Comparison of ENCODE assay signal across 8 cellular contexts in the genomic region with DNA sequence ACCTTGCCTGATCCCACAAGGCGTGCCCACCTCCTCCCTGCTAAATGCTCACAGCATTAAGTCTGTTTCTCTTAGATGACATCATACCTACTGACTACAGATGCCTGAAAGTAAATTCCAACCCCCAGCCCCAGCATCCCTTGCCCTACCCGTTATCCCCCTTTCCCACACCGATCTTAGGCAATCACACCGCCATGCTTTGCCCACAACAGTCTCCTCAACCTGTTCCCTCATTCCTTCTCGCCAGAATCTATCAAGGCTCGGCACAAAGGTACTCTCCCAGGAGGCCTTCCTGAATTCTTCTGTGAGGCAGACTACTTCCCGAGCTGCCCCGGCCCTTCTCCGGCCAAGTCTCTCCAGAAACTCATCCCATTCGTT. TPM values are rescaled to one million over a fixed set of nuclear protein-coding genes. Genes with fewer than 3 reads are reported as not detected.
DNase-seq lines count a peak whose midpoint lies in the region; ATAC-seq and TF ChIP-seq lines count a peak whose summit lies in the region.

No MANE protein-coding gene starts in this region.

- H3K27me3 ChIP-seq in A673 (replicated peaks; ENCODE audit: insufficient read depth, low read depth, low read length, poor library complexity) (peaks cover 10% of the 10 kb centered on the region), H9 (ENCODE audit: insufficient read depth, low read length) (no peaks in the 10 kb centered on the region), iPS-20b (ENCODE audit: insufficient read depth, low read length) (no peaks in the 10 kb centered on the region)

- H3K9me3 ChIP-seq in A673 (ENCODE audit: low read depth, low read length, poor library complexity, severe bottlenecking) (no peaks in the 10 kb centered on the region), H9 (ENCODE audit: control insufficient read depth, low read depth, low read length) (no peaks in the 10 kb centered on the region), iPS-20b (ENCODE audit: insufficient read depth, low read depth, low read length) (no peaks in the 10 kb centered on the region)

- H3K56ac ChIP-seq in H9 (ENCODE audit: insufficient read length, low read depth, low read length): no peak overlapping the region

- peaks cover 10% of the 10 kb centered on the region for H3K23me2 ChIP-seq in H9 (ENCODE audit: insufficient read length, low read depth, low read length, poor library complexity, severe bottlenecking)

- peak overlapping the region; percentile 92 for H3K4me3 Mint-ChIP-seq in H9
- peak overlapping the region; percentile 94 for H3K4me3 Mint-ChIP-seq in activated T-helper 2 cell treated with anti-CD3 and anti-CD28 coated beads, Interferon-gamma antibody, Interleukin-2, Interleukin-4, amounts not matched to agents 10 μg/mL and 5 μg/mL and 100 μg/mL, durations not matched to agents 14 hours and 24 hours and 36 hours (ENCODE audit: low read depth)
- H3K4me3 Mint-ChIP-seq in stimulated activated memory B cell treated with anti-CD40 and anti-IgM and Interleukin-4, amounts not matched to agents 10 μg/mL and 1 μg/mL and 100 μg/mL, for 72 hours: peak overlapping the region; percentile 84

- no TSS peak for BruUV-seq in A673 (replicated peaks; lab: Mats Ljungman, UMichigan)

- H3K23ac ChIP-seq in H9 (ENCODE audit: insufficient read length, low read depth, low read length): no peak overlapping the region

- peaks cover 7% of the 10 kb centered on the region for H3K79me1 ChIP-seq in H9 (ENCODE audit: insufficient read depth, low read depth, low read length, poor library complexity, severe bottlenecking)

- H2AK5ac ChIP-seq in H9 (ENCODE audit: insufficient read length, low read length): no peak overlapping the region

- H3T11ph ChIP-seq in H9 (ENCODE audit: low read length): no peak overlapping the region

- H2BK12ac ChIP-seq in H9 (ENCODE audit: insufficient read length, low read depth, low read length): no peak overlapping the region

- no peak overlapping the region for H4K8ac ChIP-seq in H9 (replicated peaks; ENCODE audit: insufficient read length, low read depth, low read length)

- H4K5ac ChIP-seq in H9 (ENCODE audit: insufficient read length, low read depth, low read length): peak overlapping the region; percentile 92

- no peak for ATAC-seq in stimulated activated memory B cell treated with anti-CD40 and anti-IgM and Interleukin-4, amounts not matched to agents 10 μg/mL and 1 μg/mL and 100 μg/mL, for 72 hours
- no peak for ATAC-seq in HG02678 (IDR thresholded peaks at IDR 0.05; ENCODE audit: unreplicated experiment)

- intact Hi-C loops in A673 (cut with micrococcal nuclease; ENCODE audit: unreplicated experiment): no loop called here
- intact Hi-C loops in activated T-helper 2 cell treated with anti-CD3 and anti-CD28 coated beads, Interferon-gamma antibody, Interleukin-2, Interleukin-4, amounts not matched to agents 10 μg/mL and 5 μg/mL and 100 μg/mL, durations not matched to agents 14 hours and 24 hours and 36 hours (cut with micrococcal nuclease): loop anchor here (5.0 kb wide), 1 partner anchor 379 kb away; a partner anchor contains a TSS

- DNase-seq in A673 (ENCODE audit: low spot score) (no peak), H9 (no peak), medulla oblongata (ENCODE audit: extremely low spot score) (no peak), mesenteric fat pad (ENCODE audit: low spot score) (no peak)
- DNase-seq in activated T-helper 2 cell treated with anti-CD3 and anti-CD28 coated beads, Interferon-gamma antibody, Interleukin-2, Interleukin-4, amounts not matched to agents 10 μg/mL and 5 μg/mL and 100 μg/mL, durations not matched to agents 14 hours and 24 hours and 36 hours (ENCODE audit: low spot score): no peak

- CTCF ChIA-PET in A673 (lab: Charles Lee): no interaction called here

- peaks cover 9% of the 10 kb centered on the region for H3K27me3 Mint-ChIP-seq in H9 (ENCODE audit: low read depth)
- H3K27me3 Mint-ChIP-seq in activated T-helper 2 cell treated with anti-CD3 and anti-CD28 coated beads, Interferon-gamma antibody, Interleukin-2, Interleukin-4, amounts not matched to agents 10 μg/mL and 5 μg/mL and 100 μg/mL, durations not matched to agents 14 hours and 24 hours and 36 hours (ENCODE audit: low read depth): peaks cover 13% of the 10 kb centered on the region
- H3K27me3 Mint-ChIP-seq in stimulated activated memory B cell treated with anti-CD40 and anti-IgM and Interleukin-4, amounts not matched to agents 10 μg/mL and 1 μg/mL and 100 μg/mL, for 72 hours: peaks cover 9% of the 10 kb centered on the region

- H3K36me3 ChIP-seq in A673 (ENCODE audit: insufficient read depth, low read length, poor library complexity, severe bottlenecking) (peaks cover 32% of the 10 kb centered on the region), iPS-20b (ENCODE audit: insufficient read depth, low read depth, low read length) (peaks cover 30% of the 10 kb centered on the region)

- peak overlapping the region; percentile 93 for H3K14ac ChIP-seq in H9 (ENCODE audit: insufficient read depth, low read length)

- H3K27ac ChIP-seq in A673 (ENCODE audit: low read depth, low read length, poor library complexity, severe bottlenecking) (peak overlapping the region; percentile 78), H9 (ENCODE audit: insufficient read length, low read depth, low read length) (no peak overlapping the region), iPS-20b (ENCODE audit: low read length) (no peak overlapping the region)

- H3K4ac ChIP-seq in H9 (ENCODE audit: low read depth, low read length): no peak overlapping the region

- no CpG with 5 or more reads among the region's 10 CpGs for WGBS in H9 (ENCODE audit: extremely low coverage, insufficient read length, low lambda C conversion rate)

- peaks cover 20 to 26% of the 10 kb centered on the region in 2 experiments for H3K4me1 Mint-ChIP-seq in H9
- H3K4me1 Mint-ChIP-seq in activated T-helper 2 cell treated with anti-CD3 and anti-CD28 coated beads, Interferon-gamma antibody, Interleukin-2, Interleukin-4, amounts not matched to agents 10 μg/mL and 5 μg/mL and 100 μg/mL, durations not matched to agents 14 hours and 24 hours and 36 hours (ENCODE audit: low read depth): peaks cover 37% of the 10 kb centered on the region
- H3K4me1 Mint-ChIP-seq in stimulated activated memory B cell treated with anti-CD40 and anti-IgM and Interleukin-4, amounts not matched to agents 10 μg/mL and 1 μg/mL and 100 μg/mL, for 72 hours: peaks cover 41% of the 10 kb centered on the region

- peak overlapping the region; percentile 99 for H3K4me2 ChIP-seq in H9 (ENCODE audit: insufficient read depth, insufficient read length, low read length)

- peak overlapping the region; percentile 24 for H2AFZ ChIP-seq in H9 (ENCODE audit: low read length)

- no peak overlapping the region for H4K91ac ChIP-seq in H9 (ENCODE audit: insufficient read length, low read depth, low read length)

- POLR2A ChIA-PET in A673 (lab: Charles Lee; ENCODE audit: low non-redundant PET): interaction anchor here (0.7 kb wide), 1 partner anchor 159 kb away, joined by 3 read pairs; no protein-coding TSS in a partner anchor

- no peak overlapping the region for H2BK5ac ChIP-seq in H9 (ENCODE audit: insufficient read length, low read length)

- no peaks in the 10 kb centered on the region for H4K20me1 ChIP-seq in H9 (ENCODE audit: control insufficient read depth, insufficient read depth, insufficient read length)

- H3K9ac ChIP-seq in H9 (ENCODE audit: extremely low read depth, insufficient read length, low read length) (peak overlapping the region; percentile 71), iPS-20b (ENCODE audit: low read depth, low read length) (peak overlapping the region; percentile 81)

- no peak overlapping the region for H2BK20ac ChIP-seq in H9 (ENCODE audit: low read depth, low read length, poor library complexity, severe bottlenecking)

- peaks cover 20% of the 10 kb centered on the region for H3K4me1 ChIP-seq in A673 (ENCODE audit: insufficient read depth, low read length, poor library complexity, severe bottlenecking)
- no peaks in the 10 kb centered on the region for H3K4me1 ChIP-seq in H9 (ENCODE audit: insufficient read depth, low read length)
- no peaks in the 10 kb centered on the region for H3K4me1 ChIP-seq in iPS-20b (ENCODE audit: insufficient read depth, low read length)

- H3K27ac Mint-ChIP-seq in H9: peak overlapping the region; percentile 10 to 95 (median 88); a peak in 6 of 7 replicates
- H3K27ac Mint-ChIP-seq in activated T-helper 2 cell treated with anti-CD3 and anti-CD28 coated beads, Interferon-gamma antibody, Interleukin-2, Interleukin-4, amounts not matched to agents 10 μg/mL and 5 μg/mL and 100 μg/mL, durations not matched to agents 14 hours and 24 hours and 36 hours: peak overlapping the region; percentile 87
- peak overlapping the region; percentile 84 for H3K27ac Mint-ChIP-seq in stimulated activated memory B cell treated with anti-CD40 and anti-IgM and Interleukin-4, amounts not matched to agents 10 μg/mL and 1 μg/mL and 100 μg/mL, for 72 hours

- H3K4me3 ChIP-seq in A673 (ENCODE audit: low read depth, low read length, poor library complexity, severe bottlenecking): peak overlapping the region; percentile 74
- peak overlapping the region; percentile 95 for H3K4me3 ChIP-seq in iPS-20b (ENCODE audit: low read length)

- H3K36me3 Mint-ChIP-seq in H9 (ENCODE audit: insufficient read depth in 1 of 3, low read depth in 3 of 3): peaks cover 10 to 35% (median 32%) of the 10 kb centered on the region in 3 experiments; a peak in 6 of 7 replicates
- H3K36me3 Mint-ChIP-seq in activated T-helper 2 cell treated with anti-CD3 and anti-CD28 coated beads, Interferon-gamma antibody, Interleukin-2, Interleukin-4, amounts not matched to agents 10 μg/mL and 5 μg/mL and 100 μg/mL, durations not matched to agents 14 hours and 24 hours and 36 hours (ENCODE audit: low read depth): peaks cover 39% of the 10 kb centered on the region
- peaks cover 32% of the 10 kb centered on the region for H3K36me3 Mint-ChIP-seq in stimulated activated memory B cell treated with anti-CD40 and anti-IgM and Interleukin-4, amounts not matched to agents 10 μg/mL and 1 μg/mL and 100 μg/mL, for 72 hours

- H3K18ac ChIP-seq in H9 (ENCODE audit: insufficient read length, low read depth, low read length): no peak overlapping the region

- peaks cover 10% of the 10 kb centered on the region; the same call in 1 of the 2 replicates for H3K79me2 ChIP-seq in H9 (ENCODE audit: insufficient read depth, low read length)

- H2BK15ac ChIP-seq in H9 (ENCODE audit: low read depth, low read length): no peak overlapping the region

- no peak overlapping the region for H2BK120ac ChIP-seq in H9 (ENCODE audit: low read depth, low read length, poor library complexity, severe bottlenecking)

- H3K9me3 Mint-ChIP-seq in H9: no peaks in the 10 kb centered on the region; a peak in 1 of 5 replicates
- H3K9me3 Mint-ChIP-seq in activated T-helper 2 cell treated with anti-CD3 and anti-CD28 coated beads, Interferon-gamma antibody, Interleukin-2, Interleukin-4, amounts not matched to agents 10 μg/mL and 5 μg/mL and 100 μg/mL, durations not matched to agents 14 hours and 24 hours and 36 hours: no peaks in the 10 kb centered on the region
- H3K9me3 Mint-ChIP-seq in stimulated activated memory B cell treated with anti-CD40 and anti-IgM and Interleukin-4, amounts not matched to agents 10 μg/mL and 1 μg/mL and 100 μg/mL, for 72 hours: no peaks in the 10 kb centered on the region

- TF ChIP-seq CTCF in A673 (conservative IDR thresholded peaks at IDR 0.05; ENCODE audit: low read depth, low read length) (no peak), H9 (conservative IDR thresholded peaks at IDR 0.05) (no peak)

RNA-seq across cellular contexts. Expression of a gene that starts 0.8 kb away (rescaled TPM):
- 156 and 176 TPM in 2 replicates for total RNA-seq in A673 (2021)
- total RNA-seq in H9 (2021): 138 and 146 TPM in 2 replicates
- total RNA-seq in activated T-helper 2 cell treated with anti-CD3 and anti-CD28 coated beads, Interferon-gamma antibody, Interleukin-2, Interleukin-4, amounts not matched to agents 10 μg/mL and 5 μg/mL and 100 μg/mL, durations not matched to agents 14 hours and 24 hours and 36 hours: 210 and 217 TPM in 2 replicates
- total RNA-seq in mesenteric fat pad: 226 TPM
